Comparison of ENCODE assay signal across 15 cellular contexts in the genomic region with DNA sequence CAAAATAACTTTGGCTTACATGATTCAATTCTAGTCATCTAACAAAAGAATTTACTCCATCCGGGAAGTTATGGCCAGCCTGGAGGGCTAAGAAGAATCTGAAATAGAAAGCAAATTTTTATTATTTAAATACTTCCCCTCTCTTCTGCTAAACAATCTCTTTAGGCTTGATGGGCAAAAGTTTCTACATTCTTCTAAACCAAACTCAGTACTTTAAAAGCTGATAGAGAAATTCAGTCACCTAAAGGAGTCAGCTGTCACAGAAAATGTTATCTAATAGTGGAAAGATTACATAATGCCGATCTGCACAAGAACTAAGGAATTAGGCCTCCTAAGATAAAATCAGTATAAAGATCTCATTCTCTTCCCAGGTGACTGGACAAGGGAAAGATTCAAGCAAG. TPM values are rescaled to one million over a fixed set of nuclear protein-coding genes. Genes with fewer than 3 reads are reported as not detected.
DNase-seq lines count a peak whose midpoint lies in the region; ATAC-seq and TF ChIP-seq lines count a peak whose summit lies in the region.
"Had no signal": no experiment of that assay in that cellular context is flagged by ENCODE, and none has a peak within 500 bp of the region (broad histone marks: within the 10 kb centered on the region; RNA-seq: fewer than 3 reads in every experiment).

No MANE protein-coding gene starts in this region.

- TF ChIP-seq POLR2A in suprapubic skin (IDR thresholded peaks at IDR 0.05): no peak

- H3K4me3 ChIP-seq in skeletal muscle tissue (ENCODE audit: low read length in 3 of 3) (no peak overlapping the region), suprapubic skin (no peak overlapping the region)
- H3K4me3 ChIP-seq in CD8-positive, alpha-beta memory T cell (ENCODE audit: low read length): no peak overlapping the region

- ATAC-seq in activated T-helper 17 cell treated with anti-CD3 and anti-CD28 coated beads, Interleukin-2, amount 50 U/mL, for 72 hours (replicated peaks): no peak
- ATAC-seq in foreskin keratinocyte: no peak
- ATAC-seq: CD8-positive, alpha-beta T cell; naive thymus-derived CD8-positive, alpha-beta T cell had no signal

- CTCF ChIA-PET in CD8-positive, alpha-beta memory T cell (lab: Charles Lee): no interaction called here

- H3K36me3 ChIP-seq in skeletal muscle tissue (ENCODE audit: control insufficient read depth in 3 of 3, insufficient read depth in 3 of 3, low read length in 3 of 3) (no peaks in the 10 kb centered on the region), suprapubic skin (no peaks in the 10 kb centered on the region)
- H3K36me3 ChIP-seq in CD8-positive, alpha-beta memory T cell (ENCODE audit: insufficient read depth, low read length): no peaks in the 10 kb centered on the region

- peak; percentile 26 for DNase-seq in HFFc6
- DNase-seq in foreskin keratinocyte: no peak
- no peak for DNase-seq in stimulated activated CD4-positive, alpha-beta T cell treated with anti-CD3 and anti-CD28 coated beads, Interleukin-12 subunit alpha, Interleukin-12 subunit beta, amount 100 ng/mL, for 4 hours
- DNase-seq in NCI-H2107 (lab: John Stamatoyannopoulos, UW): no peak
- DNase-seq in CD8-positive, alpha-beta memory T cell: no peak
- DNase-seq in suprapubic skin (ENCODE audit: low spot score in 2 of 2): no peak
- DNase-seq: activated CD4-positive, CD25-positive, alpha-beta regulatory T cell; CD8-positive, alpha-beta T cell; cortex of kidney; Karpas-422; naive thymus-derived CD8-positive, alpha-beta T cell; NCI-H2081; NK-92 treated with Interleukin-12 subunit alpha and Interleukin-12 subunit beta, amount 100 ng/mL, for 24 hours had no signal

- POLR2A ChIA-PET in CD8-positive, alpha-beta memory T cell (lab: Charles Lee): no interaction called here

- TF ChIP-seq CTCF in HFFc6 (IDR thresholded peaks at IDR 0.05): no peak
- TF ChIP-seq CTCF in foreskin keratinocyte (conservative IDR thresholded peaks at IDR 0.05): no peak
- no peak for TF ChIP-seq CTCF in suprapubic skin (IDR thresholded peaks at IDR 0.05)

- H3K4me1 Mint-ChIP-seq in HFFc6 (ENCODE audit: low read depth): peaks cover 69% of the 10 kb centered on the region
- H3K4me1 Mint-ChIP-seq in activated T-helper 17 cell treated with anti-CD3 and anti-CD28 coated beads, Interleukin-2, amount 50 U/mL, for 72 hours: peaks cover 35% of the 10 kb centered on the region
- peaks cover 13 to 55% (median 27%) of the 10 kb centered on the region in 3 donors for H3K4me1 Mint-ChIP-seq in CD8-positive, alpha-beta memory T cell

- 43% methylated on average over 2 of the region's 2 CpGs for WGBS in suprapubic skin

- H3K27ac Mint-ChIP-seq in HFFc6: peak overlapping the region; percentile 75
- H3K27ac Mint-ChIP-seq in activated T-helper 17 cell treated with anti-CD3 and anti-CD28 coated beads, Interleukin-2, amount 50 U/mL, for 72 hours: peak overlapping the region; percentile 59
- H3K27ac Mint-ChIP-seq in CD8-positive, alpha-beta memory T cell: no peak overlapping the region
- H3K27ac Mint-ChIP-seq: CD8-positive, alpha-beta T cell had no signal

- peaks cover under 1% of the 10 kb centered on the region; the same call in 1 of the 2 replicates for H3K36me3 Mint-ChIP-seq in HFFc6 (ENCODE audit: low read depth)
- H3K36me3 Mint-ChIP-seq in activated T-helper 17 cell treated with anti-CD3 and anti-CD28 coated beads, Interleukin-2, amount 50 U/mL, for 72 hours (ENCODE audit: low read depth): peaks cover 16% of the 10 kb centered on the region
- peaks cover 1 to 8% (median 5%) of the 10 kb centered on the region in 3 donors for H3K36me3 Mint-ChIP-seq in CD8-positive, alpha-beta memory T cell

- no peaks in the 10 kb centered on the region for H3K9me3 Mint-ChIP-seq in HFFc6
- H3K9me3 Mint-ChIP-seq in activated T-helper 17 cell treated with anti-CD3 and anti-CD28 coated beads, Interleukin-2, amount 50 U/mL, for 72 hours: no peaks in the 10 kb centered on the region
- no peaks in the 10 kb centered on the region for H3K9me3 Mint-ChIP-seq in CD8-positive, alpha-beta memory T cell
- H3K9me3 Mint-ChIP-seq: CD8-positive, alpha-beta T cell; naive thymus-derived CD8-positive, alpha-beta T cell had no signal

- H3K27me3 ChIP-seq in foreskin keratinocyte: no peaks in the 10 kb centered on the region
- H3K27me3 ChIP-seq in skeletal muscle tissue (ENCODE audit: control insufficient read depth in 3 of 3, insufficient read depth in 3 of 3, low read length in 3 of 3): no peaks in the 10 kb centered on the region
- no peaks in the 10 kb centered on the region for H3K27me3 ChIP-seq in CD8-positive, alpha-beta memory T cell (ENCODE audit: insufficient read depth, low read length, poor library complexity, severe bottlenecking)
- H3K27me3 ChIP-seq in suprapubic skin: no peaks in the 10 kb centered on the region

- H3K27ac ChIP-seq in foreskin keratinocyte: peak overlapping the region; percentile 12
- peak overlapping the region; percentile 11 for H3K27ac ChIP-seq in skeletal muscle tissue (ENCODE audit: low read depth, low read length)
- H3K27ac ChIP-seq in CD8-positive, alpha-beta memory T cell (ENCODE audit: low read depth, low read length): no peak overlapping the region
- H3K27ac ChIP-seq in suprapubic skin: no peak overlapping the region

- H3K4me1 ChIP-seq in foreskin keratinocyte (peaks cover 24% of the 10 kb centered on the region), skeletal muscle tissue (ENCODE audit: control insufficient read depth in 3 of 3, insufficient read depth in 3 of 3, low read length in 3 of 3) (peaks cover 4 to 8% (median 4%) of the 10 kb centered on the region in 3 donors), suprapubic skin (peaks cover 12% of the 10 kb centered on the region)
- H3K4me1 ChIP-seq in CD8-positive, alpha-beta memory T cell (ENCODE audit: insufficient read depth, low read length): peaks cover 14% of the 10 kb centered on the region

- no peak overlapping the region for H3K9ac ChIP-seq in skeletal muscle tissue (ENCODE audit: low read depth in 1 of 3, low read length in 3 of 3)

- no peaks in the 10 kb centered on the region for H3K27me3 Mint-ChIP-seq in HFFc6 (ENCODE audit: insufficient read depth)
- no peaks in the 10 kb centered on the region for H3K27me3 Mint-ChIP-seq in activated T-helper 17 cell treated with anti-CD3 and anti-CD28 coated beads, Interleukin-2, amount 50 U/mL, for 72 hours
- no peaks in the 10 kb centered on the region for H3K27me3 Mint-ChIP-seq in CD8-positive, alpha-beta memory T cell
- H3K27me3 Mint-ChIP-seq: naive thymus-derived CD8-positive, alpha-beta T cell had no signal

- H3K4me3 Mint-ChIP-seq in HFFc6: peak overlapping the region; percentile 71
- H3K4me3 Mint-ChIP-seq in activated T-helper 17 cell treated with anti-CD3 and anti-CD28 coated beads, Interleukin-2, amount 50 U/mL, for 72 hours: no peak overlapping the region
- no peak overlapping the region for H3K4me3 Mint-ChIP-seq in CD8-positive, alpha-beta memory T cell
- H3K4me3 Mint-ChIP-seq: CD8-positive, alpha-beta T cell; naive thymus-derived CD8-positive, alpha-beta T cell had no signal

- H3K9me3 ChIP-seq in skeletal muscle tissue (ENCODE audit: control insufficient read depth in 3 of 3, low read length in 3 of 3) (no peaks in the 10 kb centered on the region), suprapubic skin (no peaks in the 10 kb centered on the region)
- H3K9me3 ChIP-seq in CD8-positive, alpha-beta memory T cell (ENCODE audit: low read length): no peaks in the 10 kb centered on the region

- TF ChIP-seq EP300 in suprapubic skin (IDR thresholded peaks at IDR 0.05): no peak

RNA-seq across cellular contexts. Expression of a gene that starts 32.4 kb away (rescaled TPM):
- 10 to 100 TPM; 41.6 to 45.8 (median 44.3) TPM for total RNA-seq in HFFc6 (2021; fragmentation: NEBNext Ultra II Directional; extraction: Animal tissue kit (Norgen Biotek cat#: 25700))
- 10 to 100 TPM; 12.8 to 18.5 TPM for total RNA-seq in activated T-helper 17 cell treated with anti-CD3 and anti-CD28 coated beads, Interleukin-2, amount 50 U/mL, for 72 hours
- total RNA-seq in foreskin keratinocyte (31.3 and 31.6 TPM in 2 replicates), skeletal muscle tissue (16.2 TPM), suprapubic skin (10 to 100 TPM; 16.0 to 29.0 (median 17.7) TPM)
- 8.4 and 10.0 TPM in 2 replicates for polyA plus RNA-seq in foreskin keratinocyte
- 10 to 100 TPM; 17.1 to 19.8 TPM for total RNA-seq in CD8-positive, alpha-beta memory T cell
- 7.5 TPM for polyA plus RNA-seq in CD8-positive, alpha-beta memory T cell

Comparison
In these comparisons a context has a peak if more than half of its experiments do, and no peak if none do; other contexts are left out.
1. H3K27ac Mint-ChIP-seq: peak in HFFc6 (single experiment) and activated T-helper 17 cell treated with anti-CD3 and anti-CD28 coated beads, Interleukin-2, amount 50 U/mL, for 72 hours (single experiment); none in CD8-positive, alpha-beta memory T cell (0 of 8).
2. H3K27ac ChIP-seq: peak in foreskin keratinocyte (single experiment) and skeletal muscle tissue (single experiment); none in CD8-positive, alpha-beta memory T cell (single experiment) and suprapubic skin (single experiment).